In the genomic region with DNA sequence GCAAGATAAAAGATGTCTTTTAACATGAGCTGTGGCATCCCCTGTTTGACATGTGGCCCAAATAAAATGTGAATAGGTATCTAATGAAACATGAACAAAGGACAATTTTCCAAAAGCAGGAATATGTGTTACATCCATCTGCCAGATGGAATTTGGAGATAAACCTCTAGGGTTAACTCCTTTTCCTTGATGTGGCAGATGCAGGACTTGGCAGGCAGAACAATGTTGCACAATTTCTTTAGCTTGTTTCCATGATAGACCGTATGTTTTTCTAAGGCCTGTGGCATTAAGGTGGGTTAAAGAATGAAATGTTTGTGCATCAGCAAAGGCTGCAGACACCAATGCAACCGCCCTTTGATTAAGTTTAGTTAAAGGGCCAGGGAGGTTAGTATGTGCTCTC, we compare ENCODE assay signal across 4 cellular contexts. TPM values are rescaled to one million over a fixed set of nuclear protein-coding genes. Genes with fewer than 3 reads are reported as not detected.
"Had no signal": no experiment of that assay in that cellular context is flagged by ENCODE, and none has a peak within 500 bp of the region (broad histone marks: within the 10 kb centered on the region; RNA-seq: fewer than 3 reads in every experiment).

No MANE protein-coding gene starts in this region.

RNA-seq across cellular contexts. Expression of gene DRP2, which starts 34.7 kb away (rescaled TPM):
- total RNA-seq: bronchial epithelial cell, left lobe of liver, mononuclear cell, thyroid gland had no signal
